Comparison of ENCODE assay signal across 1 cellular context in genomic region chr7:100248483-100248882, GRCh38.
A peak's percentile ranks its signal among the peaks of the same experiment; 100 is the strongest.
TF ChIP-seq lines count a peak whose summit lies in the region.

No MANE protein-coding gene starts in this region.

TF ChIP-seq in H1, 55 proteins besides CTCF, POLR2A, EP300 and RAD21:
- TF ChIP-seq SIX5 (IDR thresholded peaks at IDR 0.05; ENCODE audit: low read depth, low read length) (no peak), CBX8 (IDR thresholded peaks at IDR 0.05; ENCODE audit: borderline replicate concordance, low read depth, low read length) (no peak), HDAC2 (IDR thresholded peaks at IDR 0.05; ENCODE audit: borderline replicate concordance in 1 of 2, low read depth in 2 of 2, low read length in 2 of 2) (0 out of 4 replicates have a peak, but pooled peaks of 1 of the 2 experiments have one; percentile 38), KDM1A (IDR thresholded peaks at IDR 0.05; ENCODE audit: borderline replicate concordance, low read length) (peak; percentile 91; the same call in 1 of the 2 replicates), CHD7 (IDR thresholded peaks at IDR 0.05; ENCODE audit: insufficient replicate concordance, low read length) (no peak), POU5F1 (IDR thresholded peaks at IDR 0.05; ENCODE audit: low read depth, low read length) (no peak), BRCA1 (IDR thresholded peaks at IDR 0.05; ENCODE audit: low read depth, low read length) (no peak)
